In genomic region chr2:236685361-236685760, GRCh38 we compare ENCODE assay signal across 25 cellular contexts.
"Had no signal": no experiment of that assay in that cellular context is flagged by ENCODE, and none has a peak within 500 bp of the region (broad histone marks: within the 10 kb centered on the region; RNA-seq: fewer than 3 reads in every experiment).

No MANE protein-coding gene starts in this region.

- DNase-seq: hypothalamus; immature natural killer cell; left ventricle myocardium inferior; midbrain; mucosa of descending colon; naive thymus-derived CD4-positive, alpha-beta T cell; occipital lobe; ovary; right lobe of liver; stimulated activated CD4-positive, alpha-beta T cell treated with anti-CD3 and anti-CD28 coated beads, Interleukin-1b, Interleukin-23, amount 100 ng/mL, for 48 hours; stimulated activated CD4-positive, alpha-beta T cell treated with anti-CD3 and anti-CD28 coated beads, Interleukin-2, amount 100 ng/mL, for 48 hours; stimulated activated CD4-positive, alpha-beta T cell treated with anti-CD3 and anti-CD28 coated beads, Interleukin-4, amount 100 ng/mL, for 4 hours; stimulated activated CD8-positive, alpha-beta memory T cell treated with anti-CD3 and anti-CD28 coated beads, Interleukin-4, amount 100 ng/mL, for 48 hours; stimulated activated naive CD4-positive, alpha-beta T cell treated with Interleukin-2 at 50 U/mL for 16 hours; stimulated activated naive CD8-positive, alpha-beta T cell treated with anti-CD3 and anti-CD28 coated beads, Interleukin-15, amount 100 ng/mL, for 72 hours had no signal

- H3K27ac Mint-ChIP-seq: immature natural killer cell; naive thymus-derived CD4-positive, alpha-beta T cell; natural killer cell treated with Interleukin-12 subunit alpha and Interleukin-12 subunit beta and Interleukin-15 and Interleukin-18, amount 100 ng/mL, for 72 hours; progenitor cell of endocrine pancreas; stimulated activated memory B cell treated with anti-CD40 and anti-IgM and Interleukin-4, amounts not matched to agents 10 μg/mL and 1 μg/mL and 100 μg/mL, for 72 hours; stimulated activated naive CD8-positive, alpha-beta T cell treated with anti-CD3 and anti-CD28 coated beads, Interleukin-15, amount 100 ng/mL, for 72 hours had no signal

- H3K4me1 ChIP-seq: right lobe of liver, upper lobe of left lung had no signal

- H3K27me3 ChIP-seq: ovary, right atrium auricular region, right lobe of liver, tibial nerve, upper lobe of left lung, vagina had no signal

- H3K9me3 Mint-ChIP-seq: immature natural killer cell; naive thymus-derived CD4-positive, alpha-beta T cell; natural killer cell treated with Interleukin-12 subunit alpha and Interleukin-12 subunit beta and Interleukin-15 and Interleukin-18, amount 100 ng/mL, for 72 hours; stimulated activated memory B cell treated with anti-CD40 and anti-IgM and Interleukin-4, amounts not matched to agents 10 μg/mL and 1 μg/mL and 100 μg/mL, for 72 hours; stimulated activated naive CD8-positive, alpha-beta T cell treated with anti-CD3 and anti-CD28 coated beads, Interleukin-15, amount 100 ng/mL, for 72 hours had no signal

- H3K4me3 Mint-ChIP-seq: immature natural killer cell; naive thymus-derived CD4-positive, alpha-beta T cell; natural killer cell treated with Interleukin-12 subunit alpha and Interleukin-12 subunit beta and Interleukin-15 and Interleukin-18, amount 100 ng/mL, for 72 hours; stimulated activated memory B cell treated with anti-CD40 and anti-IgM and Interleukin-4, amounts not matched to agents 10 μg/mL and 1 μg/mL and 100 μg/mL, for 72 hours; stimulated activated naive CD8-positive, alpha-beta T cell treated with anti-CD3 and anti-CD28 coated beads, Interleukin-15, amount 100 ng/mL, for 72 hours had no signal

- H3K4me2 ChIP-seq: smooth muscle cell had no signal

- H3K4me1 Mint-ChIP-seq: immature natural killer cell; stimulated activated naive CD8-positive, alpha-beta T cell treated with anti-CD3 and anti-CD28 coated beads, Interleukin-15, amount 100 ng/mL, for 72 hours had no signal

- H3K27ac ChIP-seq: left ventricle myocardium inferior, neutrophil, ovary, right atrium auricular region, right lobe of liver, tibial nerve, upper lobe of left lung, vagina had no signal

- H3K36me3 ChIP-seq: left ventricle myocardium inferior, neutrophil, ovary, right atrium auricular region, right lobe of liver, tibial nerve, upper lobe of left lung, vagina had no signal

- ATAC-seq: mucosa of descending colon; naive thymus-derived CD4-positive, alpha-beta T cell; natural killer cell treated with Interleukin-12 subunit alpha and Interleukin-12 subunit beta and Interleukin-15 and Interleukin-18, amount 100 ng/mL, for 72 hours; right lobe of liver; stimulated activated memory B cell treated with anti-CD40 and anti-IgM and Interleukin-4, amounts not matched to agents 10 μg/mL and 1 μg/mL and 100 μg/mL, for 72 hours; stimulated activated naive CD8-positive, alpha-beta T cell treated with anti-CD3 and anti-CD28 coated beads, Interleukin-15, amount 100 ng/mL, for 72 hours had no signal

- H3K4me3 ChIP-seq: left ventricle myocardium inferior, lung, mucosa of descending colon, ovary, right atrium auricular region, right lobe of liver, smooth muscle cell, tibial nerve, upper lobe of left lung, vagina had no signal

- H3K36me3 Mint-ChIP-seq: immature natural killer cell; naive thymus-derived CD4-positive, alpha-beta T cell; natural killer cell treated with Interleukin-12 subunit alpha and Interleukin-12 subunit beta and Interleukin-15 and Interleukin-18, amount 100 ng/mL, for 72 hours; stimulated activated memory B cell treated with anti-CD40 and anti-IgM and Interleukin-4, amounts not matched to agents 10 μg/mL and 1 μg/mL and 100 μg/mL, for 72 hours had no signal

- H3K9me3 ChIP-seq: left ventricle myocardium inferior, mucosa of descending colon, neutrophil, ovary, right atrium auricular region, right lobe of liver, tibial nerve, upper lobe of left lung, vagina had no signal
